Comparison of ENCODE assay signal across 1 cellular context in the genomic region with DNA sequence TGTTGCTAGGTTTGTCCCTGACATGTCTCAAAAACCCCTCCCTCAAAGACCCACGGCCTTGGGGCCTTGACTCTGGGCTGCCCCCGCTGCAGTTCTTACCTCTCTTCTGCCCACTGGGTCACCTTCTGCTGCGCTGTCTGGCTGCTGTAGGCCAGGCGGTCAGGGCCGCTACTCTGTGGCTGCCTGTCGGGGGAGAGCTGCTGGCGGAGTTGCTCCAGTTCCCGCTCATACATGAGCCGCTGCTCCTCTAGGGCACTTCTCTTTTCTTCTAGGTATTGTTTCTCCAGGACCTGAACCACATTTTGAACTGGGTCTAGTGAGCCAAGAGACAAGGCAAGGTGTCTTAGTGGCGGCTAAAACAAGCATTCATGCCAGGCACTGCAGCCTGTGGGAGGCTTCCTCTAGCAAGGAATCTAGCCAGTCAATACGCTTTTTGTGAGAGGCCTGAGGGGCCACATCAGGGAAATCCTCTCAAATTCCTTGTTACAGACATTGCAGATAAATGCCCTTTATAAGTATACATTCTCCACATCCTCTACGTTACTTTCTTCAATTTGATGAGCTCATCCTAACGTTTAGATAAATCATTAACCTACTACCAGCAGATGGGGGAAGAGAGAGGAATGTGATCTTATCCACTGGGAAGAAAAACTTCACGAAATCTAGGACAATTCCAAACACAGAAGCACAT.
TF ChIP-seq lines count a peak whose summit lies in the region.

No MANE protein-coding gene starts in this region.

TF ChIP-seq in endothelial cell of umbilical vein, 7 proteins besides CTCF, POLR2A, EP300 and RAD21 (continued from another document):
- no peak for TF ChIP-seq POLR2AphosphoS5 (IDR thresholded peaks at IDR 0.05; ENCODE audit: insufficient read depth, low read depth, low read length)
- no peak for TF ChIP-seq GATA2 (IDR thresholded peaks at IDR 0.05; ENCODE audit: insufficient read depth, insufficient read length, low read depth, low read length)
- no peak for TF ChIP-seq FOS (IDR thresholded peaks at IDR 0.05; ENCODE audit: borderline replicate concordance, insufficient read depth, low read length)
- TF ChIP-seq, protein P1, sequence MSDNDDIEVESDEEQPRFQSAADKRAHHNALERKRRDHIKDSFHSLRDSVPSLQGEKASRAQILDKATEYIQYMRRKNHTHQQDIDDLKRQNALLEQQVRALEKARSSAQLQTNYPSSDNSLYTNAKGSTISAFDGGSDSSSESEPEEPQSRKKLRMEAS (IDR thresholded peaks at IDR 0.05; ENCODE audit: insufficient read depth, insufficient read length), result no peak
